15 cellular contexts compared by ENCODE assay signal in genomic region chr20:37856932-37857660, GRCh38. TPM values are rescaled to one million over a fixed set of nuclear protein-coding genes. Genes with fewer than 3 reads are reported as not detected.
DNase-seq lines count a peak whose midpoint lies in the region; ATAC-seq and TF ChIP-seq lines count a peak whose summit lies in the region.
"Had no signal": no experiment of that assay in that cellular context is flagged by ENCODE, and none has a peak within 500 bp of the region (broad histone marks: within the 10 kb centered on the region; RNA-seq: fewer than 3 reads in every experiment).

No MANE protein-coding gene starts in this region.

- no peak for TF ChIP-seq CTCF in chondrocyte (IDR thresholded peaks at IDR 0.05)
- TF ChIP-seq CTCF in psoas muscle (IDR thresholded peaks at IDR 0.05), result no peak
- TF ChIP-seq CTCF in WERI-Rb-1 (IDR thresholded peaks at IDR 0.05; ENCODE audit: low read depth, low read length), result no peak

- H3K9me3 ChIP-seq in psoas muscle (no peaks in the 10 kb centered on the region), WERI-Rb-1 (ENCODE audit: severe bottlenecking) (no peaks in the 10 kb centered on the region)
- H3K9me3 ChIP-seq: esophagus muscularis mucosa had no signal

- no peaks in the 10 kb centered on the region for H3K27me3 ChIP-seq in psoas muscle (ENCODE audit: insufficient read depth in 3 of 3, low read length in 2 of 3)
- H3K27me3 ChIP-seq in WERI-Rb-1 (ENCODE audit: insufficient read depth, low read depth, severe bottlenecking), result no peaks in the 10 kb centered on the region
- H3K27me3 ChIP-seq: esophagus muscularis mucosa had no signal

- peak in 1 of 2 donors; percentile 55 for ATAC-seq in activated T-cell treated with anti-CD3 and anti-CD28 coated beads, Interleukin-2, amount 50 U/mL, for 72 hours (replicated peaks in 1 of 2)
- ATAC-seq in activated T-cell treated with anti-CD3 and anti-CD28 coated beads, Interleukin-2, amount 50 U/mL, for 4 hours, result no peak
- peak in 3 of 4 donors; percentile 38 to 57 (median 54) for ATAC-seq in psoas muscle
- ATAC-seq: K562 had no signal

- peaks cover 31% of the 10 kb centered on the region for H3K4me1 Mint-ChIP-seq in activated T-cell treated with anti-CD3 and anti-CD28 coated beads, Interleukin-2, amount 50 U/mL, for 72 hours (ENCODE audit: low read depth)
- H3K4me1 Mint-ChIP-seq in activated T-cell treated with anti-CD3 and anti-CD28 coated beads, Interleukin-2, amount 50 U/mL, for 4 hours (ENCODE audit: low read depth), result no peaks in the 10 kb centered on the region
- peaks cover 6% of the 10 kb centered on the region for H3K4me1 Mint-ChIP-seq in chondrocyte (ENCODE audit: low read depth)

- H3K4me3 ChIP-seq in psoas muscle (no peak overlapping the region), WERI-Rb-1 (ENCODE audit: low read depth, low read length) (no peak overlapping the region)
- H3K4me3 ChIP-seq: esophagus muscularis mucosa, K562 had no signal

- H3K27me3 Mint-ChIP-seq in activated T-cell treated with anti-CD3 and anti-CD28 coated beads, Interleukin-2, amount 50 U/mL, for 72 hours (ENCODE audit: low read depth), result no peaks in the 10 kb centered on the region
- no peaks in the 10 kb centered on the region for H3K27me3 Mint-ChIP-seq in activated T-cell treated with anti-CD3 and anti-CD28 coated beads, Interleukin-2, amount 50 U/mL, for 4 hours (ENCODE audit: low read depth)
- no peaks in the 10 kb centered on the region for H3K27me3 Mint-ChIP-seq in chondrocyte (ENCODE audit: low read depth)

- H3K36me3 Mint-ChIP-seq in activated T-cell treated with anti-CD3 and anti-CD28 coated beads, Interleukin-2, amount 50 U/mL, for 72 hours (ENCODE audit: insufficient read depth in 2 of 2), result peaks cover 1 to 5% of the 10 kb centered on the region in 2 donors
- peaks cover 42% of the 10 kb centered on the region for H3K36me3 Mint-ChIP-seq in activated T-cell treated with anti-CD3 and anti-CD28 coated beads, Interleukin-2, amount 50 U/mL, for 4 hours (ENCODE audit: insufficient read depth)
- H3K36me3 Mint-ChIP-seq in chondrocyte (ENCODE audit: low read depth), result peaks cover 17% of the 10 kb centered on the region

- H3K4me3 Mint-ChIP-seq in activated T-cell treated with anti-CD3 and anti-CD28 coated beads, Interleukin-2, amount 50 U/mL, for 72 hours, result no peak overlapping the region
- no peak overlapping the region for H3K4me3 Mint-ChIP-seq in activated T-cell treated with anti-CD3 and anti-CD28 coated beads, Interleukin-2, amount 50 U/mL, for 4 hours
- H3K4me3 Mint-ChIP-seq in chondrocyte (ENCODE audit: unreplicated experiment), result no peak overlapping the region

- H3K36me3 ChIP-seq in psoas muscle (ENCODE audit: insufficient read depth in 1 of 2, low read depth in 1 of 2), result peaks cover 0 to 46% of the 10 kb centered on the region in 2 donors
- peaks cover 23% of the 10 kb centered on the region for H3K36me3 ChIP-seq in WERI-Rb-1

- H3K27ac ChIP-seq in psoas muscle (no peak overlapping the region), WERI-Rb-1 (no peak overlapping the region)
- H3K27ac ChIP-seq: esophagus muscularis mucosa had no signal

- 51 to 78% (median 61%) methylated on average over 10 of the region's 10 CpGs for WGBS in psoas muscle, 3 donors

- intact Hi-C loops in psoas muscle (cut with DNase I), result no loop called here

- peak overlapping the region; percentile 14 for H3K27ac Mint-ChIP-seq in activated T-cell treated with anti-CD3 and anti-CD28 coated beads, Interleukin-2, amount 50 U/mL, for 72 hours
- peak overlapping the region; percentile 43 for H3K27ac Mint-ChIP-seq in chondrocyte (ENCODE audit: unreplicated experiment)

- no peaks in the 10 kb centered on the region for H3K4me1 ChIP-seq in psoas muscle
- H3K4me1 ChIP-seq: esophagus muscularis mucosa had no signal

- no peak for DNase-seq in activated T-cell treated with anti-CD3 and anti-CD28 coated beads, Interleukin-2, amount 50 U/mL, for 72 hours
- DNase-seq in activated T-cell treated with anti-CD3 and anti-CD28 coated beads, Interleukin-2, amount 50 U/mL, for 4 hours, result no peak
- peak; percentile 24 for DNase-seq in HT1080 (ENCODE audit: low read depth)
- no peak for DNase-seq in chondrocyte (ENCODE audit: low spot score)
- no peak for DNase-seq in psoas muscle
- no peak for DNase-seq in activated naive CD4-positive, alpha-beta T cell (lab: John Stamatoyannopoulos, UW)
- DNase-seq in T-helper 9 cell, result no peak
- no peak for DNase-seq in WERI-Rb-1
- DNase-seq: activated naive CD4-positive, alpha-beta T cell treated with Interleukin-2 at 50 U/mL for 16 hours; cortex of kidney; NCI-H1930; posterior cingulate gyrus had no signal

- H3K9me3 Mint-ChIP-seq in activated T-cell treated with anti-CD3 and anti-CD28 coated beads, Interleukin-2, amount 50 U/mL, for 72 hours, result no peaks in the 10 kb centered on the region
- no peaks in the 10 kb centered on the region for H3K9me3 Mint-ChIP-seq in activated T-cell treated with anti-CD3 and anti-CD28 coated beads, Interleukin-2, amount 50 U/mL, for 4 hours
- no peaks in the 10 kb centered on the region for H3K9me3 Mint-ChIP-seq in chondrocyte (ENCODE audit: low read depth)

RNA-seq across cellular contexts. Expression of gene VSTM2L, which starts 45.8 kb away (rescaled TPM):
- total RNA-seq in activated T-cell treated with anti-CD3 and anti-CD28 coated beads, Interleukin-2, amount 50 U/mL, for 72 hours, result under 1 TPM in 1 of 2 donors, not detected in 1; 0.60 TPM
- total RNA-seq in activated T-cell treated with anti-CD3 and anti-CD28 coated beads, Interleukin-2, amount 50 U/mL, for 4 hours, result under 1 TPM; 0.11 to 0.33 (median 0.13) TPM
- total RNA-seq in HT1080 (2014; rRNA removed; shearing (Covaris generic)), result 0.27 TPM in 2 replicates
- 0.93 and 2.3 TPM in 2 replicates for polyA plus RNA-seq in HT1080 (2015; cell fraction: cytosol; rRNA removed)
- 0.41 and 1.1 TPM in 2 replicates for polyA plus RNA-seq in HT1080 (2015; cell fraction: nucleus; rRNA removed)
- 6.8 to 24.5 TPM (median 7.3 TPM) in 3 replicates for total RNA-seq in chondrocyte
- under 1 TPM; 0.49 to 0.95 (median 0.88) TPM for total RNA-seq in psoas muscle
- polyA plus RNA-seq in psoas muscle, result 1 to 10 TPM in 1 of 3 donors, under 1 TPM in 2; 0.05 to 2.8 (median 0.10) TPM
- total RNA-seq: K562, mononuclear cell had no signal
- polyA plus RNA-seq: K562 had no signal

Comparison
In these comparisons a context has a peak if more than half of its experiments do, and no peak if none do; other contexts are left out.
1. ATAC-seq: peak in psoas muscle (3 of 4); none in activated T-cell treated with anti-CD3 and anti-CD28 coated beads, Interleukin-2, amount 50 U/mL, for 4 hours (0 of 2).